ENCODE assay signal across 1 cellular context in genomic region chr22:45344339-45344738, GRCh38.
TF ChIP-seq lines count a peak whose summit lies in the region.

No MANE protein-coding gene starts in this region.

TF ChIP-seq in GM23338, 12 proteins besides CTCF, POLR2A, EP300 and RAD21:
- no peak for TF ChIP-seq ZNF462 (CRISPR knock-in tag; IDR thresholded peaks at IDR 0.05)
- TF ChIP-seq NANOG (IDR thresholded peaks at IDR 0.05; ENCODE audit: borderline replicate concordance) = no peak
